Comparison of ENCODE assay signal across 8 cellular contexts in the genomic region with DNA sequence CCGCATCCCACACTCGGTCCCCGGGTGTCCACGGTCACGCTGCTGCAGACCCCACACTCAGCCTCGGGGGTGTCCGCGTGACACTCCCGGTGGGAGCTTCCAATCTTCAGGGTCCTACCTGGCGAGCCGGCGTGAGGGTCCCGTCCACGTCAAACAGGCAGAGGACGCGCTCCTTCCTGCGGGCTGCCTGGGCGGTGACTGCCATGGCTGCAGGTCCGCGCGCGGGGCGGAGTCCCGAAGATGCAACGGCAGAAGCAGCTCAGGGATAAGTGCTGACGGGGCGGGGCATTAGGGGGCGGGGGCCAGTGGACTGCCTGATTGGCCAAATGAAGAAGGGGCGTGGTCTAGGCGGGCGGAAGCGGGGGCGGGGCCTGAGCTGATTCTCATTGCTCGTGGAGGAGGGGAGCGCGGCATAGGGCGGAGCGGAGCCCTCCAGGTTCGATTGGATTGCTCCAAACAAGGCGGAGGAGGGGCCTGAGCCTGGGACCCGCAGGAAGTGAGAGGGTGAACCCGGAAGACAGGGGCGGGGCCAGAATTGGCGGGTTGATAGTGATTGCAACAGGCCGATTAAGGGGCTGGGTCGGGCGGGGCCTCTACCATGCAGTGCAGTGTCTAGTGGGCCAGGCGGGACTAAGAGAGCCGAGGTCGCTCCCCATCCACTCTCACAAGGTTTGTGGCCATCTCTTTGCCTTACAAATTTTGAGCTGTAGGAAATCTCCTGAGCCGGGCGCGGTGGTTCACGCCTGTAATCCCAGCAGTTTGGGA. TPM values are rescaled to one million over a fixed set of nuclear protein-coding genes. Genes with fewer than 3 reads are reported as not detected.
DNase-seq lines count a peak whose midpoint lies in the region; ATAC-seq and TF ChIP-seq lines count a peak whose summit lies in the region.

A gene (minus strand): TSS at position 240 of the 765 bp plus-strand sequence. CDS start 35 bp downstream, at position 205.

- TF ChIP-seq CTCF in DND-41 (IDR thresholded peaks at IDR 0.05; ENCODE audit: borderline replicate concordance, extremely low read depth, low read length, poor library complexity, severe bottlenecking), result no peak

- H3K4me1 ChIP-seq in DND-41 (ENCODE audit: insufficient read depth, low read length) (peaks cover 24% of the 10 kb centered on the region), GM23248 (ENCODE audit: insufficient read depth) (peaks cover 10% of the 10 kb centered on the region; the same call in 1 of the 2 replicates)

- H3K4me3 Mint-ChIP-seq in activated T-helper 1 cell treated with anti-CD3 and anti-CD28 coated beads, Interleukin-12 subunit alpha, Interleukin-12 subunit beta, Interleukin-2, Interleukin-4 antibody, amounts not matched to agents 30 ng/mL and 10 ng/mL and 1 ng/mL, durations not matched to agents 14 hours and 24 hours and 36 hours, result peak within 1 kb of the TSS; percentile 92
- peak within 1 kb of the TSS; percentile 79 to 96 (median 94) for H3K4me3 Mint-ChIP-seq in naive B cell
- peak within 1 kb of the TSS; percentile 90 for H3K4me3 Mint-ChIP-seq in stimulated activated memory B cell treated with anti-CD40 and anti-IgM and Interleukin-4, amounts not matched to agents 10 μg/mL and 1 μg/mL and 100 μg/mL, for 72 hours

- H3K9ac ChIP-seq in DND-41 (ENCODE audit: low read depth, low read length) (peak within 1 kb of the TSS; percentile 85), GM23248 (peak within 1 kb of the TSS; percentile 94)

- intact Hi-C loops in activated T-helper 1 cell treated with anti-CD3 and anti-CD28 coated beads, Interleukin-12 subunit alpha, Interleukin-12 subunit beta, Interleukin-2, Interleukin-4 antibody, amounts not matched to agents 30 ng/mL and 10 ng/mL and 1 ng/mL, durations not matched to agents 14 hours and 24 hours and 36 hours (cut with micrococcal nuclease), result loop anchor here (1.0 to 5.0 kb wide), 9 partner anchors 14 to 304 kb away; a partner anchor contains a TSS

- H3K27me3 ChIP-seq in DND-41 (ENCODE audit: insufficient read depth, low read length, poor library complexity) (no peaks in the 10 kb centered on the region), GM23248 (replicated peaks; ENCODE audit: insufficient read depth) (no peaks in the 10 kb centered on the region)

- H3K9me3 Mint-ChIP-seq in activated T-helper 1 cell treated with anti-CD3 and anti-CD28 coated beads, Interleukin-12 subunit alpha, Interleukin-12 subunit beta, Interleukin-2, Interleukin-4 antibody, amounts not matched to agents 30 ng/mL and 10 ng/mL and 1 ng/mL, durations not matched to agents 14 hours and 24 hours and 36 hours, result no peaks in the 10 kb centered on the region
- no peaks in the 10 kb centered on the region for H3K9me3 Mint-ChIP-seq in naive B cell
- no peaks in the 10 kb centered on the region for H3K9me3 Mint-ChIP-seq in stimulated activated memory B cell treated with anti-CD40 and anti-IgM and Interleukin-4, amounts not matched to agents 10 μg/mL and 1 μg/mL and 100 μg/mL, for 72 hours

- in situ Hi-C loops in GM23248 (cut with MboI), result no loop called here

- peaks cover 20% of the 10 kb centered on the region for H3K79me2 ChIP-seq in DND-41 (ENCODE audit: insufficient read depth, low read length)
- peaks cover 47% of the 10 kb centered on the region for H3K79me2 ChIP-seq in GM23248 (ENCODE audit: insufficient read depth)

- H3K27ac Mint-ChIP-seq in activated T-helper 1 cell treated with anti-CD3 and anti-CD28 coated beads, Interleukin-12 subunit alpha, Interleukin-12 subunit beta, Interleukin-2, Interleukin-4 antibody, amounts not matched to agents 30 ng/mL and 10 ng/mL and 1 ng/mL, durations not matched to agents 14 hours and 24 hours and 36 hours, result peak within 1 kb of the TSS; percentile 82
- H3K27ac Mint-ChIP-seq in naive B cell, result peak within 1 kb of the TSS; percentile 33 to 91 (median 64)
- peak within 1 kb of the TSS; percentile 82 for H3K27ac Mint-ChIP-seq in stimulated activated memory B cell treated with anti-CD40 and anti-IgM and Interleukin-4, amounts not matched to agents 10 μg/mL and 1 μg/mL and 100 μg/mL, for 72 hours

- H3K4me1 Mint-ChIP-seq in activated T-helper 1 cell treated with anti-CD3 and anti-CD28 coated beads, Interleukin-12 subunit alpha, Interleukin-12 subunit beta, Interleukin-2, Interleukin-4 antibody, amounts not matched to agents 30 ng/mL and 10 ng/mL and 1 ng/mL, durations not matched to agents 14 hours and 24 hours and 36 hours (ENCODE audit: low read depth), result peaks cover 17% of the 10 kb centered on the region
- peaks cover 13 to 16% (median 16%) of the 10 kb centered on the region in 3 donors for H3K4me1 Mint-ChIP-seq in naive B cell
- peaks cover 17% of the 10 kb centered on the region for H3K4me1 Mint-ChIP-seq in stimulated activated memory B cell treated with anti-CD40 and anti-IgM and Interleukin-4, amounts not matched to agents 10 μg/mL and 1 μg/mL and 100 μg/mL, for 72 hours

- H4K20me1 ChIP-seq in DND-41 (ENCODE audit: insufficient read depth, low read length) (no peaks in the 10 kb centered on the region), GM23248 (ENCODE audit: insufficient read depth) (no peaks in the 10 kb centered on the region)

- no peaks in the 10 kb centered on the region for H3K27me3 Mint-ChIP-seq in activated T-helper 1 cell treated with anti-CD3 and anti-CD28 coated beads, Interleukin-12 subunit alpha, Interleukin-12 subunit beta, Interleukin-2, Interleukin-4 antibody, amounts not matched to agents 30 ng/mL and 10 ng/mL and 1 ng/mL, durations not matched to agents 14 hours and 24 hours and 36 hours (ENCODE audit: insufficient read depth)
- no peaks in the 10 kb centered on the region for H3K27me3 Mint-ChIP-seq in naive B cell
- H3K27me3 Mint-ChIP-seq in stimulated activated memory B cell treated with anti-CD40 and anti-IgM and Interleukin-4, amounts not matched to agents 10 μg/mL and 1 μg/mL and 100 μg/mL, for 72 hours, result no peaks in the 10 kb centered on the region

- H3K27ac ChIP-seq in DND-41 (ENCODE audit: low read length) (peak within 1 kb of the TSS; percentile 81), GM23248 (peak within 1 kb of the TSS; percentile 61)

- peak; percentile 93 for ATAC-seq in DND-41 (ENCODE audit: insufficient read depth, low read depth)
- ATAC-seq in naive B cell (ENCODE audit: low read depth in 2 of 2), result peak; percentile 95
- peak; percentile 99 for ATAC-seq in stimulated activated memory B cell treated with anti-CD40 and anti-IgM and Interleukin-4, amounts not matched to agents 10 μg/mL and 1 μg/mL and 100 μg/mL, for 72 hours

- 1 to 2% methylated on average over 41 to 54 of the region's 54 CpGs for WGBS in GM23248 (ENCODE audit: low coverage in 1 of 2, low lambda C conversion rate in 2 of 2, missing lambda C conversion rate in 2 of 2), 2 experiments

- no peaks in the 10 kb centered on the region for H3F3A ChIP-seq in GM23248 (ENCODE audit: insufficient read depth)

- H3K9me3 ChIP-seq in DND-41 (ENCODE audit: insufficient read depth, low read length, severe bottlenecking) (no peaks in the 10 kb centered on the region), GM23248 (ENCODE audit: low read depth) (no peaks in the 10 kb centered on the region)

- H3K36me3 ChIP-seq in DND-41 (ENCODE audit: insufficient read depth, low read length), result peaks cover 2% of the 10 kb centered on the region; the same call in 1 of the 2 replicates
- no peaks in the 10 kb centered on the region; the same call in 1 of the 2 replicates for H3K36me3 ChIP-seq in GM23248 (ENCODE audit: low read depth)

- no peaks in the 10 kb centered on the region for H3K9me2 ChIP-seq in GM23248 (ENCODE audit: insufficient read depth)

- no peaks in the 10 kb centered on the region for H3K36me3 Mint-ChIP-seq in activated T-helper 1 cell treated with anti-CD3 and anti-CD28 coated beads, Interleukin-12 subunit alpha, Interleukin-12 subunit beta, Interleukin-2, Interleukin-4 antibody, amounts not matched to agents 30 ng/mL and 10 ng/mL and 1 ng/mL, durations not matched to agents 14 hours and 24 hours and 36 hours (ENCODE audit: low read depth)
- H3K36me3 Mint-ChIP-seq in naive B cell, result no peaks in the 10 kb centered on the region
- peaks cover 4% of the 10 kb centered on the region for H3K36me3 Mint-ChIP-seq in stimulated activated memory B cell treated with anti-CD40 and anti-IgM and Interleukin-4, amounts not matched to agents 10 μg/mL and 1 μg/mL and 100 μg/mL, for 72 hours

- peak; percentile 100 for DNase-seq in DND-41
- DNase-seq in GM23248, result peak; percentile 100
- peak; percentile 99 for DNase-seq in Kasumi-1 (lab: John Stamatoyannopoulos, UW)
- DNase-seq in RPMI7951 (ENCODE audit: low read depth), result peak; percentile 99
- peak; percentile 100 for DNase-seq in activated T-helper 1 cell treated with anti-CD3 and anti-CD28 coated beads, Interleukin-12 subunit alpha, Interleukin-12 subunit beta, Interleukin-2, Interleukin-4 antibody, amounts not matched to agents 30 ng/mL and 10 ng/mL and 1 ng/mL, durations not matched to agents 14 hours and 24 hours and 36 hours (ENCODE audit: low spot score)
- DNase-seq in fibroblast of gingiva (ENCODE audit: low read depth), result peak; percentile 100
- peak; percentile 100 for DNase-seq in naive B cell

- H2AFZ ChIP-seq in DND-41 (ENCODE audit: low read depth, low read length) (peak within 1 kb of the TSS; percentile 95), GM23248 (peak within 1 kb of the TSS; percentile 91)

- H3K4me2 ChIP-seq in DND-41 (ENCODE audit: insufficient read depth, low read length), result peak within 1 kb of the TSS; percentile 85
- peak within 1 kb of the TSS; percentile 87 for H3K4me2 ChIP-seq in GM23248 (ENCODE audit: unreplicated experiment)

- peak within 1 kb of the TSS; percentile 58 to 95 for H3K4me3 ChIP-seq in DND-41 (ENCODE audit: low read depth in 1 of 2, low read length in 2 of 2)
- peak within 1 kb of the TSS; percentile 90 for H3K4me3 ChIP-seq in GM23248

RNA-seq across cellular contexts. Expression of the gene that starts here (rescaled TPM):
- total RNA-seq in GM23248 (2014; rRNA removed; shearing (Covaris generic)), result 29.4 and 33.3 TPM in 2 replicates
- polyA plus RNA-seq in GM23248 (2016; fragmentation: Nextera tagmentation; extraction: Ambion mirVana) (78.2 and 79.2 TPM in 2 replicates), naive B cell (ENCODE audit: low read depth in 6 of 6) (10 to 100 TPM; 15.5 to 22.2 (median 17.4) TPM)
- 24.2 and 25.9 TPM in 2 replicates for total RNA-seq in RPMI7951 (2014; rRNA removed; shearing (Covaris generic))
- total RNA-seq in activated T-helper 1 cell treated with anti-CD3 and anti-CD28 coated beads, Interleukin-12 subunit alpha, Interleukin-12 subunit beta, Interleukin-2, Interleukin-4 antibody, amounts not matched to agents 30 ng/mL and 10 ng/mL and 1 ng/mL, durations not matched to agents 14 hours and 24 hours and 36 hours, result 21.4 and 22.6 TPM in 2 replicates

Comparison
In these comparisons a context has a peak if more than half of its experiments do, and no peak if none do; other contexts are left out.
1. Peak in every context shown above with its lines: DNase-seq, ATAC-seq, H3K4me3 ChIP-seq and H3K27ac ChIP-seq.